In the genomic region with DNA sequence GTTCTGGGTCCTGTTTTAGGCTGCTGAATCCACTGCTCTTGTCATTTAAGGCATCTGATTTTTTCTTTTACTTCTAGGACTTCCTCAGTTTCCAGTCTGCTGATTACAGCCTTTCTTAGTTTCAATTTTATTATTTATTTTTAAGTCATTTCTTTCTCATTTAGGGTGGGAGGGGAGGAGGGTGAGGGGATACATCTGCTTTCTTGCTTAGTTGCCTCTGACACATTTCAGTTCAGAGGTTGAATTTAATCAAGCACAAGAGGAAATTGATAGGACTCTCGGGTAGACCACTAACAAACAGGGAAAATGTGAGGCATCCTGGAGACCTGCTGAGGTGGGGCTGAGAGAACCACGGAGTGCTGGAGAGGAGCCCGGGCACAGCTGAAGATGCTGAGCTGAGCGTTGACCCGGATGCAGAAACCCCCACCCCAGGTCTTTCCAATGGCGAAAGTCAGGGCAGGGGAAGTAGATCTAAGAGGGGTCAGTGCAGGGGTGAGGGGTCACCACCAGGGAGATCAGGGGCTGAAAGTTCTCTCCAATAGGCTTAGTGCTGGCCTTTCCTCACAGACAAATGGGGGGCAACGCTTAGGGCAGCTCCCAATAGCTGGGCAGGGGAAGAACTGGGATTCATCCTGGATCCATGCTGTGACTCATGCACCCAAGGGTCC, we compare ENCODE assay signal across 31 cellular contexts. TPM values are rescaled to one million over a fixed set of nuclear protein-coding genes. Genes with fewer than 3 reads are reported as not detected.
DNase-seq lines count a peak whose midpoint lies in the region; TF ChIP-seq lines count a peak whose summit lies in the region.
"Had no signal": no experiment of that assay in that cellular context is flagged by ENCODE, and none has a peak within 500 bp of the region (broad histone marks: within the 10 kb centered on the region; RNA-seq: fewer than 3 reads in every experiment).

No MANE protein-coding gene starts in this region.

- H3K36me3 Mint-ChIP-seq in activated CD4-positive, alpha-beta T cell treated with anti-CD3 and anti-CD28 coated beads, Interleukin-2, amount 10 ng/mL, durations not matched to agents 24 days and 14 days (ENCODE audit: low read depth): peaks cover 4% of the 10 kb centered on the region
- no peaks in the 10 kb centered on the region for H3K36me3 Mint-ChIP-seq in activated naive CD8-positive, alpha-beta T cell treated with anti-CD3 and anti-CD28 coated beads for 36 hours
- H3K36me3 Mint-ChIP-seq: brain had no signal

- peaks cover 7% of the 10 kb centered on the region for H3K27me3 Mint-ChIP-seq in activated CD4-positive, alpha-beta T cell treated with anti-CD3 and anti-CD28 coated beads, Interleukin-2, amount 10 ng/mL, durations not matched to agents 24 days and 14 days
- no peaks in the 10 kb centered on the region for H3K27me3 Mint-ChIP-seq in activated naive CD8-positive, alpha-beta T cell treated with anti-CD3 and anti-CD28 coated beads for 36 hours

- peak; percentile 45 for DNase-seq in activated CD4-positive, alpha-beta T cell treated with anti-CD3 and anti-CD28 coated beads, Interleukin-2, amount 10 ng/mL, durations not matched to agents 24 days and 14 days
- DNase-seq in activated CD4-positive, alpha-beta T cell treated with anti-CD3 and anti-CD28 coated beads for 4 hours: no peak
- DNase-seq in GM06990 (ENCODE audit: extremely low read depth, insufficient read length) (peak; percentile 39), T-helper 2 cell (no peak), esophagus squamous epithelium (lab: John Stamatoyannopoulos, UW) (no peak)
- no peak for DNase-seq in activated naive CD8-positive, alpha-beta T cell treated with anti-CD3 and anti-CD28 coated beads for 36 hours
- DNase-seq in stimulated activated CD8-positive, alpha-beta memory T cell treated with anti-CD3 and anti-CD28 coated beads, Interleukin-4, amount 100 ng/mL, for 48 hours: peak; percentile 14
- no peak for DNase-seq in activated CD4-positive, CD25-positive, alpha-beta regulatory T cell treated with anti-CD3 and anti-CD28 coated beads, Interleukin-2, amount 50 U/mL, for 72 hours
- DNase-seq: activated gamma-delta T cell treated with Interleukin-2 at 50 U/mL for 16 hours; activated T-cell treated with anti-CD3 and anti-CD28 coated beads, Interleukin-2, amount 50 U/mL, for 1 hour; adrenal gland; cerebellar nuclear complex; H9; hypothalamus; immature natural killer cell; IMR-90; mesendoderm; NCI-H187; NCI-H2171 treated with DMSO at 0.1 percent for 48 hours; NCI-H510A treated with DMSO at 0.1 percent for 48 hours; ovary; PC-3; stimulated activated CD4-positive, alpha-beta T cell treated with anti-CD3 and anti-CD28 coated beads, Interleukin-2, amount 100 ng/mL, for 48 hours; testis; WERI-Rb-1 had no signal

- no peak overlapping the region for H3K27ac Mint-ChIP-seq in activated CD4-positive, alpha-beta T cell treated with anti-CD3 and anti-CD28 coated beads, Interleukin-2, amount 10 ng/mL, durations not matched to agents 24 days and 14 days
- peak overlapping the region; percentile 53 for H3K27ac Mint-ChIP-seq in activated naive CD8-positive, alpha-beta T cell treated with anti-CD3 and anti-CD28 coated beads for 36 hours
- H3K27ac Mint-ChIP-seq: brain, H9 had no signal

- no peaks in the 10 kb centered on the region for H3K36me3 ChIP-seq in GM06990 (ENCODE audit: control insufficient read depth, insufficient read depth, low read length)
- H3K36me3 ChIP-seq in esophagus squamous epithelium: no peaks in the 10 kb centered on the region
- H3K36me3 ChIP-seq: adrenal gland, ovary, WERI-Rb-1 had no signal

- H3K27me3 ChIP-seq in GM06990 (replicated peaks; ENCODE audit: control insufficient read depth, insufficient read depth, low read length) (no peaks in the 10 kb centered on the region), esophagus squamous epithelium (peaks cover 0 to 28% (median 0%) of the 10 kb centered on the region in 4 donors)
- H3K27me3 ChIP-seq: adrenal gland, ovary, testis had no signal

- H3K4me1 ChIP-seq in esophagus squamous epithelium: no peaks in the 10 kb centered on the region
- H3K4me1 ChIP-seq: adrenal gland, testis had no signal

- intact Hi-C loops in activated CD4-positive, alpha-beta T cell treated with anti-CD3 and anti-CD28 coated beads, Interleukin-2, amount 10 ng/mL, durations not matched to agents 24 days and 14 days (cut with micrococcal nuclease): no loop called here
- intact Hi-C loops in esophagus squamous epithelium (cut with DNase I): no loop called here

- H3K9me3 Mint-ChIP-seq in activated CD4-positive, alpha-beta T cell treated with anti-CD3 and anti-CD28 coated beads, Interleukin-2, amount 10 ng/mL, durations not matched to agents 24 days and 14 days: peaks cover 13% of the 10 kb centered on the region
- no peaks in the 10 kb centered on the region for H3K9me3 Mint-ChIP-seq in activated naive CD8-positive, alpha-beta T cell treated with anti-CD3 and anti-CD28 coated beads for 36 hours
- H3K9me3 Mint-ChIP-seq: immature natural killer cell had no signal

- WGBS in esophagus squamous epithelium, 2 donors: 63 to 81% methylated on average over 6 to 7 of the region's 7 CpGs

- peaks cover 4% of the 10 kb centered on the region for H3K4me1 Mint-ChIP-seq in activated CD4-positive, alpha-beta T cell treated with anti-CD3 and anti-CD28 coated beads, Interleukin-2, amount 10 ng/mL, durations not matched to agents 24 days and 14 days
- peaks cover 12% of the 10 kb centered on the region for H3K4me1 Mint-ChIP-seq in activated naive CD8-positive, alpha-beta T cell treated with anti-CD3 and anti-CD28 coated beads for 36 hours
- H3K4me1 Mint-ChIP-seq: brain, H9 had no signal

- H3K4me3 Mint-ChIP-seq in activated CD4-positive, alpha-beta T cell treated with anti-CD3 and anti-CD28 coated beads, Interleukin-2, amount 10 ng/mL, durations not matched to agents 24 days and 14 days: no peak overlapping the region
- no peak overlapping the region for H3K4me3 Mint-ChIP-seq in activated naive CD8-positive, alpha-beta T cell treated with anti-CD3 and anti-CD28 coated beads for 36 hours
- H3K4me3 Mint-ChIP-seq: brain, H9, immature natural killer cell had no signal

- H3K27ac ChIP-seq in esophagus squamous epithelium: no peak overlapping the region
- H3K27ac ChIP-seq: adrenal gland, ovary, testis, WERI-Rb-1 had no signal

- TF ChIP-seq CTCF in GM06990 (IDR thresholded peaks at IDR 0.05; ENCODE audit: insufficient read depth, low read length, poor library complexity, severe bottlenecking) (no peak), esophagus squamous epithelium (IDR thresholded peaks at IDR 0.05) (no peak)

- H3K4me3 ChIP-seq in GM06990 (replicated peaks; ENCODE audit: low read depth, low read length) (no peak overlapping the region), esophagus squamous epithelium (no peak overlapping the region)
- H3K4me3 ChIP-seq: adrenal gland, ovary, testis had no signal

- no peaks in the 10 kb centered on the region for H3K9me3 ChIP-seq in esophagus squamous epithelium
- H3K9me3 ChIP-seq: testis had no signal

- TF ChIP-seq POLR2A in esophagus squamous epithelium (IDR thresholded peaks at IDR 0.05): no peak

RNA-seq across cellular contexts. Expression of gene TREML2, which starts 7.6 kb away (rescaled TPM):
- total RNA-seq in activated CD4-positive, alpha-beta T cell treated with anti-CD3 and anti-CD28 coated beads, Interleukin-2, amount 10 ng/mL, durations not matched to agents 24 days and 14 days: 3.5 TPM in 2 replicates
- 1 to 10 TPM; 8.9 TPM for total RNA-seq in activated naive CD8-positive, alpha-beta T cell treated with anti-CD3 and anti-CD28 coated beads for 36 hours
- under 1 TPM in 1 of 4 donors, not detected in 3; 0.26 TPM for total RNA-seq in esophagus squamous epithelium
- total RNA-seq: dermis microvascular lymphatic vessel endothelial cell, fibroblast of lung, IMR-90, PC-3 had no signal

RNA-seq across cellular contexts. Expression of gene TREML4, which starts 19.6 kb away (rescaled TPM):
- not detected in 2 replicates for total RNA-seq in activated CD4-positive, alpha-beta T cell treated with anti-CD3 and anti-CD28 coated beads, Interleukin-2, amount 10 ng/mL, durations not matched to agents 24 days and 14 days
- total RNA-seq in activated naive CD8-positive, alpha-beta T cell treated with anti-CD3 and anti-CD28 coated beads for 36 hours: not detected
- not detected for total RNA-seq in esophagus squamous epithelium
- total RNA-seq: adrenal gland; dermis microvascular lymphatic vessel endothelial cell; fibroblast of lung; H9; IMR-90; left lobe of liver; ovary; PC-3; T-helper 2 cell treated with Interferon-gamma antibody and Interleukin-4, amounts not matched to agents 100 ng/mL and 5 ng/mL, for 36 hours; testis; urinary bladder had no signal

RNA-seq across cellular contexts. Expression of gene TREM2, which starts 45.7 kb away (rescaled TPM):
- total RNA-seq in activated CD4-positive, alpha-beta T cell treated with anti-CD3 and anti-CD28 coated beads, Interleukin-2, amount 10 ng/mL, durations not matched to agents 24 days and 14 days: not detected in 2 replicates
- total RNA-seq in activated naive CD8-positive, alpha-beta T cell treated with anti-CD3 and anti-CD28 coated beads for 36 hours: not detected
- total RNA-seq in esophagus squamous epithelium: 1 to 10 TPM in 1 of 4 donors, under 1 TPM in 2, not detected in 1; 0.70 to 7.3 (median 0.95) TPM
- total RNA-seq: dermis microvascular lymphatic vessel endothelial cell; IMR-90; PC-3; T-helper 2 cell treated with Interferon-gamma antibody and Interleukin-4, amounts not matched to agents 100 ng/mL and 5 ng/mL, for 36 hours had no signal

RNA-seq across cellular contexts. Expression of gene TREML1, which starts 54.4 kb away (rescaled TPM):
- total RNA-seq in activated CD4-positive, alpha-beta T cell treated with anti-CD3 and anti-CD28 coated beads, Interleukin-2, amount 10 ng/mL, durations not matched to agents 24 days and 14 days: not detected in 2 replicates
- not detected for total RNA-seq in activated naive CD8-positive, alpha-beta T cell treated with anti-CD3 and anti-CD28 coated beads for 36 hours
- total RNA-seq in esophagus squamous epithelium: not detected
- total RNA-seq: dermis microvascular lymphatic vessel endothelial cell; fibroblast of lung; H9; IMR-90; left lobe of liver; PC-3; T-helper 2 cell treated with Interferon-gamma antibody and Interleukin-4, amounts not matched to agents 100 ng/mL and 5 ng/mL, for 36 hours; testis had no signal

Comparison
In these comparisons a context has a peak if more than half of its experiments do, and no peak if none do; other contexts are left out.
1. DNase-seq: peak in activated CD4-positive, alpha-beta T cell treated with anti-CD3 and anti-CD28 coated beads, Interleukin-2, amount 10 ng/mL, durations not matched to agents 24 days and 14 days (single experiment), GM06990 (single experiment) and stimulated activated CD8-positive, alpha-beta memory T cell treated with anti-CD3 and anti-CD28 coated beads, Interleukin-4, amount 100 ng/mL, for 48 hours (single experiment); none in activated CD4-positive, alpha-beta T cell treated with anti-CD3 and anti-CD28 coated beads for 4 hours (0 of 2), activated naive CD8-positive, alpha-beta T cell treated with anti-CD3 and anti-CD28 coated beads for 36 hours (single experiment), T-helper 2 cell (0 of 5), esophagus squamous epithelium (single experiment) and activated CD4-positive, CD25-positive, alpha-beta regulatory T cell treated with anti-CD3 and anti-CD28 coated beads, Interleukin-2, amount 50 U/mL, for 72 hours (single experiment).